8 cellular contexts compared by ENCODE assay signal in genomic region chr19:52270266-52270885, GRCh38. TPM values are rescaled to one million over a fixed set of nuclear protein-coding genes. Genes with fewer than 3 reads are reported as not detected.
DNase-seq lines count a peak whose midpoint lies in the region; ATAC-seq and TF ChIP-seq lines count a peak whose summit lies in the region.

No MANE protein-coding gene starts in this region.

- no peaks in the 10 kb centered on the region for H3K27me3 Mint-ChIP-seq in chondrocyte (ENCODE audit: low read depth)
- H3K27me3 Mint-ChIP-seq in type B pancreatic cell = no peaks in the 10 kb centered on the region

- DNase-seq in GM12865 (ENCODE audit: low read depth) (peak; percentile 38), OCI-M1 (lab: John Stamatoyannopoulos, UW) (peak; percentile 67), chondrocyte (ENCODE audit: low spot score) (no peak), lung (ENCODE audit: low spot score) (peak; percentile 29), type B pancreatic cell (ENCODE audit: extremely low spot score, unreplicated experiment) (no peak), NCI-H2107 (lab: John Stamatoyannopoulos, UW) (no peak)

- no peak for TF ChIP-seq CTCF in GM12865 (IDR thresholded peaks at IDR 0.05; ENCODE audit: insufficient read depth, low read depth, low read length, missing control alignments)
- peak; percentile 7 for TF ChIP-seq CTCF in chondrocyte (IDR thresholded peaks at IDR 0.05)
- TF ChIP-seq CTCF in lung (IDR thresholded peaks at IDR 0.05; ENCODE audit: control extremely low read depth, extremely low read depth) = no peak
- TF ChIP-seq CTCF in type B pancreatic cell (conservative IDR thresholded peaks at IDR 0.05) = no peak

- peaks cover 13% of the 10 kb centered on the region for H3K36me3 Mint-ChIP-seq in chondrocyte (ENCODE audit: low read depth)
- H3K36me3 Mint-ChIP-seq in type B pancreatic cell = peaks cover 42% of the 10 kb centered on the region

- WGBS in lung, 2 donors = 12 to 13% methylated on average over 11 of the region's 11 CpGs

- ATAC-seq in lung (ENCODE audit: insufficient read depth, low FRiP score) = no peak
- ATAC-seq in GM18519 (IDR thresholded peaks at IDR 0.05; ENCODE audit: low FRiP score, unreplicated experiment) = no peak

- peak overlapping the region; percentile 98 for H3K27ac Mint-ChIP-seq in chondrocyte (ENCODE audit: unreplicated experiment)
- H3K27ac Mint-ChIP-seq in type B pancreatic cell = peak overlapping the region; percentile 94

- H3K27me3 ChIP-seq in ACC112 (ENCODE audit: insufficient read depth, low read length) (no peaks in the 10 kb centered on the region), lung (ENCODE audit: control insufficient read depth, insufficient read depth) (no peaks in the 10 kb centered on the region)

- H3K4me3 Mint-ChIP-seq in chondrocyte (ENCODE audit: unreplicated experiment) (peak overlapping the region; percentile 100), type B pancreatic cell (peak overlapping the region; percentile 96)

- H2AFZ ChIP-seq in ACC112 (ENCODE audit: low read length, unreplicated experiment) = peak overlapping the region; percentile 75

- H3K36me3 ChIP-seq in ACC112 (ENCODE audit: insufficient read depth, low read length) (peaks cover 13% of the 10 kb centered on the region), lung (ENCODE audit: control insufficient read depth in 2 of 2, insufficient read depth in 2 of 2, low read length in 2 of 2) (peaks cover 0 to 9% of the 10 kb centered on the region in 2 donors)

- peaks cover 32% of the 10 kb centered on the region for H3K4me1 Mint-ChIP-seq in chondrocyte (ENCODE audit: low read depth)
- peaks cover 24% of the 10 kb centered on the region for H3K4me1 Mint-ChIP-seq in type B pancreatic cell (ENCODE audit: unreplicated experiment)

- peak overlapping the region; percentile 98 for H3K4me3 ChIP-seq in ACC112 (ENCODE audit: low read depth, low read length)
- H3K4me3 ChIP-seq in GM12865 (ENCODE audit: low read depth, low read length) = peak overlapping the region; percentile 91
- peak overlapping the region; percentile 99 for H3K4me3 ChIP-seq in lung

- H3K79me2 ChIP-seq in ACC112 (ENCODE audit: control insufficient read depth, insufficient read depth, low read length, unreplicated experiment) = peaks cover 44% of the 10 kb centered on the region

- H3K9me3 Mint-ChIP-seq in chondrocyte (ENCODE audit: low read depth) = no peaks in the 10 kb centered on the region
- H3K9me3 Mint-ChIP-seq in type B pancreatic cell = peaks cover 19% of the 10 kb centered on the region

- peak overlapping the region; percentile 95 for H3K27ac ChIP-seq in ACC112 (ENCODE audit: low read depth, low read length)
- peak overlapping the region; percentile 99 to 100 for H3K27ac ChIP-seq in lung (ENCODE audit: low read depth in 1 of 2, low read length in 1 of 2)

- H3K9me3 ChIP-seq in lung (ENCODE audit: control insufficient read depth in 2 of 2, insufficient read depth in 1 of 2, low read length in 1 of 2) = peaks cover 0 to 12% of the 10 kb centered on the region in 2 donors

- H3K4me1 ChIP-seq in ACC112 (ENCODE audit: control insufficient read depth, insufficient read depth, low read length, unreplicated experiment) (no peaks in the 10 kb centered on the region), lung (ENCODE audit: control insufficient read depth in 2 of 2, insufficient read depth in 2 of 2, low read length in 2 of 2) (peaks cover 5 to 9% of the 10 kb centered on the region in 2 donors)

RNA-seq across cellular contexts. Expression of gene ZNF766, which starts 1.0 kb away (rescaled TPM):
- total RNA-seq in chondrocyte (12.8 to 15.3 TPM (median 13.9 TPM) in 3 replicates), lung (10 to 100 TPM; 11.5 to 14.9 TPM), type B pancreatic cell (ENCODE audit: low replicate concordance) (24.1 and 33.2 TPM in 2 replicates)
- 1 to 10 TPM; 3.2 to 5.4 TPM for polyA plus RNA-seq in lung

RNA-seq across cellular contexts. Expression of gene ZNF480, which starts 26.6 kb away (rescaled TPM):
- total RNA-seq in chondrocyte (10.0 to 12.1 TPM (median 11.6 TPM) in 3 replicates), lung (10 to 100 TPM in 1 of 2 donors, 1 to 10 TPM in 1; 8.3 to 10.9 TPM), type B pancreatic cell (ENCODE audit: low replicate concordance) (16.8 and 26.2 TPM in 2 replicates)
- polyA plus RNA-seq in lung = 10 to 100 TPM in 1 of 2 donors, 1 to 10 TPM in 1; 3.5 to 10.8 TPM

Comparison
In these comparisons a context has a peak if more than half of its experiments do, and no peak if none do; other contexts are left out.
1. DNase-seq: peak in GM12865 (single experiment), OCI-M1 (single experiment) and lung (single experiment); none in chondrocyte (single experiment), type B pancreatic cell (single experiment) and NCI-H2107 (single experiment).
2. Peak in every context shown above with its lines, with median percentiles within 50 percentile points of each other: H3K4me3 ChIP-seq.